Comparison of ENCODE assay signal across 9 cellular contexts in genomic region chr12:12398026-12398859, GRCh38. TPM values are rescaled to one million over a fixed set of nuclear protein-coding genes. Genes with fewer than 3 reads are reported as not detected.
DNase-seq lines count a peak whose midpoint lies in the region; ATAC-seq, FAIRE-seq and TF ChIP-seq lines count a peak whose summit lies in the region.
"Had no signal": no experiment of that assay in that cellular context is flagged by ENCODE, and none has a peak within 500 bp of the region (broad histone marks: within the 10 kb centered on the region; RNA-seq: fewer than 3 reads in every experiment).

No MANE protein-coding gene starts in this region.

- H3K27me3 ChIP-seq in left lung: no peaks in the 10 kb centered on the region
- H3K27me3 ChIP-seq: BLaER1 treated with 17β-estradiol and CSF1 and Interleukin-3, amounts not matched to agents 10 nM and 100 nM had no signal

- DNase-seq in SIG-M5 treated with dmso at 0.1 percent for 504 hours (lab: John Stamatoyannopoulos, UW; ENCODE audit: unreplicated experiment) (peak; percentile 41), SIG-M5 (lab: John Stamatoyannopoulos, UW) (no peak), astrocyte of the spinal cord (ENCODE audit: low read depth, low spot score) (peak; percentile 93), left lung (peak in 1 of 2 donors; percentile 76), urothelium cell line (ENCODE audit: low spot score) (peak; percentile 84), NCI-H2029 treated with DMSO at 0.1 percent for 48 hours (lab: John Stamatoyannopoulos, UW) (no peak)
- DNase-seq in central memory CD4-positive, alpha-beta T cell: no peak

- H3K36me3 ChIP-seq in left lung: no peaks in the 10 kb centered on the region

- no peaks in the 10 kb centered on the region for H3K9me3 ChIP-seq in left lung

- peak; percentile 9 for TF ChIP-seq CTCF in astrocyte of the spinal cord (IDR thresholded peaks at IDR 0.05; ENCODE audit: low read depth, low read length)
- no peak for TF ChIP-seq CTCF in left lung (IDR thresholded peaks at IDR 0.05)

- in situ Hi-C loops in astrocyte of the spinal cord (cut with HindIII; ENCODE audit: low sequenced_read_pairs): no loop called here

- FAIRE-seq in urothelium cell line (lab: Jason Lieb, UNC): peak; percentile 89

- ATAC-seq in left lung: peak; percentile 89
- no peak for ATAC-seq in GM21619 (IDR thresholded peaks at IDR 0.05; ENCODE audit: unreplicated experiment)

- peaks cover 13 to 25% of the 10 kb centered on the region in 2 donors for H3K4me1 ChIP-seq in left lung

- H3K27ac ChIP-seq in left lung: peak overlapping the region; percentile 49 to 63
- H3K27ac ChIP-seq: BLaER1 treated with 17β-estradiol and CSF1 and Interleukin-3, amounts not matched to agents 10 nM and 100 nM had no signal

- intact Hi-C loops in left lung (cut with DNase I): no loop called here

- H3K4me3 ChIP-seq in astrocyte of the spinal cord (ENCODE audit: low read depth, low read length) (no peak overlapping the region), left lung (no peak overlapping the region)
- H3K4me3 ChIP-seq: BLaER1 treated with 17β-estradiol and CSF1 and Interleukin-3, amounts not matched to agents 10 nM and 100 nM had no signal

RNA-seq across cellular contexts. Expression of gene BORCS5, which starts 41.4 kb away (rescaled TPM):
- 10 to 100 TPM in 1 of 2 donors, 1 to 10 TPM in 1; 9.0 to 13.5 TPM for total RNA-seq in left lung

RNA-seq across cellular contexts. Expression of gene MANSC1, which starts 48.2 kb away (rescaled TPM):
- 10 to 100 TPM; 24.7 to 30.1 TPM for total RNA-seq in left lung

Comparison
In these comparisons a context has a peak if more than half of its experiments do, and no peak if none do; other contexts are left out.
1. DNase-seq: peak in SIG-M5 treated with dmso at 0.1 percent for 504 hours (single experiment), astrocyte of the spinal cord (single experiment) and urothelium cell line (single experiment); none in SIG-M5 (single experiment), NCI-H2029 treated with DMSO at 0.1 percent for 48 hours (single experiment) and central memory CD4-positive, alpha-beta T cell (single experiment).